8 cellular contexts compared by ENCODE assay signal in the genomic region with DNA sequence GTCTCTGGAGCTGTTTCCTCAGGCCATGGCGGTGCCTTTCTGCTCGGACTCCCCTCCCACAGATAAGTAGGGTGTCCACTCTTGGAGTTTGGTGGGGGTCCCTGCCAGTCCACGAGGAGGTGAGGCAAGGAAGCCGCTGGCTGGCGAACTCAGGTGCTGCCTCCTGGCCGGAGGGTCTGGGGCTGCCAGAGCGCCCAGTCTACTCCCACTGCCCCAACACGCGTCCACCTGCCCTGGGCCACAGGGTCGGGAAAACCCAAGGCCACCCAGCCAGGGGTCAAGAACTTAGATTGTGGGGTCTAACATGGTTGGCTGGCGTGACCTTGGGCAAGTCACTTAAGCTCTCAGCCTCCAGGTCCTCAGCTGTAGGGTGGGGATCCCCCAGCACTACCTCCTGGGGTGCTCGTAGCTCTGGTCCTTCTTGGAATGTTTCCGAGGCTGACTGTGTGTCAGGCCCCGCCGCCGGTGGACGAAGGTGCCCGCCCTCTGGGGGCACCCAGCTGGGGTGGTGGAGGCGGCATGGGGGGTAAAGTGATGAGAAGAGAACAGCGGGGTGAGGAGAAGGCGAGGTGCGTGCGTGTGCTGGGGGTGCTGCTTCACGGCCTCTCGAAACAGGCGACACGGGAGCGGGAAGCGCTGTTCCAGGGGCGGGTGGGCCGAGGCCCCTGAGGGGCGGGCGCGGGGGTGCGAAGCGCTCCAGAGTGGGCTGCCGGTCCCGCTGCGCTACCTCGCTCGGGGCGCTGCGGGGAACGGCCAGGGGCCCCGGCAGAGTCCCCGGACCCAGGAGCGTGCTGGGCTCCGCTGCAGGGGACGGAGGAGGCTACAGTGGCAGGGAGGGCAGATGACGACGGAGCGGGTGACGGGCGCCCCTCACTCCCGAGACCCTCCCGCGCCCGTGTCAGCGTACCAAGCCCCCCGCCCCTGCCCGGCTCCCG. TPM values are rescaled to one million over a fixed set of nuclear protein-coding genes. Genes with fewer than 3 reads are reported as not detected.
DNase-seq lines count a peak whose midpoint lies in the region; ATAC-seq and TF ChIP-seq lines count a peak whose summit lies in the region.

No MANE protein-coding gene starts in this region.

- DNase-seq in caudate nucleus (lab: John Stamatoyannopoulos, UW) (peak in 2 of 61 donors; percentile 23 to 39), naive B cell (no peak), AG08395 (ENCODE audit: low spot score) (no peak)

- H3K9me3 Mint-ChIP-seq in naive B cell = no peaks in the 10 kb centered on the region

- ATAC-seq in HG03439 (IDR thresholded peaks at IDR 0.05; ENCODE audit: unreplicated experiment) (peak; percentile 3), naive B cell (ENCODE audit: low read depth in 2 of 2) (peak; percentile 17 to 22), GM18861 (IDR thresholded peaks at IDR 0.05; ENCODE audit: unreplicated experiment) (no peak), GM18868 (IDR thresholded peaks at IDR 0.05; ENCODE audit: unreplicated experiment) (no peak), GM21381 (IDR thresholded peaks at IDR 0.05; ENCODE audit: unreplicated experiment) (no peak)

- H3K27me3 Mint-ChIP-seq in naive B cell = peaks cover 18 to 51% (median 47%) of the 10 kb centered on the region in 3 donors

- peak overlapping the region; percentile 65 for H3K4me3 ChIP-seq in GM12875 (ENCODE audit: low read depth, low read length)

- H3K27ac ChIP-seq in caudate nucleus (ENCODE audit: low read depth, low read length) = peak overlapping the region; percentile 16

- peak overlapping the region; percentile 66 to 92 (median 88) for H3K4me3 Mint-ChIP-seq in naive B cell

- peaks cover 20 to 32% (median 25%) of the 10 kb centered on the region in 3 donors for H3K4me1 Mint-ChIP-seq in naive B cell

- H3K36me3 Mint-ChIP-seq in naive B cell = no peaks in the 10 kb centered on the region

- TF ChIP-seq CTCF in GM12875 (IDR thresholded peaks at IDR 0.05; ENCODE audit: borderline replicate concordance, insufficient read depth, low read depth, low read length) = no peak

- H3K27ac Mint-ChIP-seq in naive B cell = peak overlapping the region in 3 of 6 donors; percentile 47 to 63 (median 47)

RNA-seq across cellular contexts. Expression of a gene that starts 1.2 kb away (rescaled TPM):
- polyA plus RNA-seq in naive B cell (ENCODE audit: low read depth in 6 of 6) = not detected

RNA-seq across cellular contexts. Expression of a gene that starts 13.5 kb away (rescaled TPM):
- polyA plus RNA-seq in naive B cell (ENCODE audit: low read depth in 6 of 6) = not detected

RNA-seq across cellular contexts. Expression of a gene that starts 55.8 kb away (rescaled TPM):
- polyA plus RNA-seq in naive B cell (ENCODE audit: low read depth in 6 of 6) = 100 to 1,000 TPM; 185 to 291 (median 221) TPM

Comparison
In these comparisons a context has a peak if more than half of its experiments do, and no peak if none do; other contexts are left out.
1. ATAC-seq: peak in HG03439 (single experiment) and naive B cell (2 of 2); none in GM18861 (single experiment), GM18868 (single experiment) and GM21381 (single experiment).